1 cellular context compared by ENCODE assay signal in genomic region chr19:4911314-4911713, GRCh38.
A peak's percentile ranks its signal among the peaks of the same experiment; 100 is the strongest.
TF ChIP-seq lines count a peak whose summit lies in the region.

No MANE protein-coding gene starts in this region.

TF ChIP-seq in HepG2, 621 proteins besides CTCF, POLR2A, EP300 and RAD21:
- TF ChIP-seq ZBTB33 (CRISPR knock-in tag; IDR thresholded peaks at IDR 0.05) (no peak), BCL6 (CRISPR knock-in tag; IDR thresholded peaks at IDR 0.05) (no peak), SATB2 (CRISPR knock-in tag; IDR thresholded peaks at IDR 0.05) (no peak), ZMAT3 (CRISPR knock-in tag; conservative IDR thresholded peaks at IDR 0.05) (no peak), ZFP36L1 (CRISPR knock-in tag; IDR thresholded peaks at IDR 0.05) (no peak), ARID2 (CRISPR knock-in tag; IDR thresholded peaks at IDR 0.05; ENCODE audit: borderline replicate concordance) (no peak), ZNF121 (CRISPR knock-in tag; IDR thresholded peaks at IDR 0.05) (no peak), ELF1 (CRISPR knock-in tag; IDR thresholded peaks at IDR 0.05) (no peak), ZNF225 (CRISPR knock-in tag; IDR thresholded peaks at IDR 0.05) (no peak), ZSCAN21 (CRISPR knock-in tag; IDR thresholded peaks at IDR 0.05; ENCODE audit: borderline replicate concordance) (no peak), AGO1 (IDR thresholded peaks at IDR 0.05; ENCODE audit: low read depth, low read length, poor library complexity, severe bottlenecking) (no peak), ZFY (CRISPR knock-in tag; IDR thresholded peaks at IDR 0.05) (no peak), SP2 (CRISPR knock-in tag; IDR thresholded peaks at IDR 0.05) (no peak), CBX2 (IDR thresholded peaks at IDR 0.05; ENCODE audit: low read depth, low read length) (no peak), CBX2 (CRISPR knock-in tag; IDR thresholded peaks at IDR 0.05; ENCODE audit: low read depth) (no peak), GABPB1 (CRISPR knock-in tag; IDR thresholded peaks at IDR 0.05) (no peak), ARNT (IDR thresholded peaks at IDR 0.05) (no peak), ZNF790 (CRISPR knock-in tag; IDR thresholded peaks at IDR 0.05; ENCODE audit: borderline replicate concordance) (no peak), MAZ (IDR thresholded peaks at IDR 0.05; ENCODE audit: borderline replicate concordance, low read depth, low read length) (no peak), MAZ (CRISPR knock-in tag; IDR thresholded peaks at IDR 0.05; ENCODE audit: low read depth) (0 out of 2 replicates have a peak, but pooled peaks have one; percentile 5), ZNF629 (CRISPR knock-in tag; conservative IDR thresholded peaks at IDR 0.05) (no peak), SP140L (CRISPR knock-in tag; IDR thresholded peaks at IDR 0.05; ENCODE audit: borderline replicate concordance) (no peak), ZSCAN22 (CRISPR knock-in tag; IDR thresholded peaks at IDR 0.05) (no peak), ZNF20 (CRISPR knock-in tag; IDR thresholded peaks at IDR 0.05) (no peak), ZGPAT (CRISPR knock-in tag; IDR thresholded peaks at IDR 0.05) (no peak), KDM2A (CRISPR knock-in tag; IDR thresholded peaks at IDR 0.05; ENCODE audit: borderline replicate concordance, low read depth) (no peak), ZNF891 (CRISPR knock-in tag; IDR thresholded peaks at IDR 0.05) (no peak), NFATC3 (CRISPR knock-in tag; IDR thresholded peaks at IDR 0.05) (0 out of 2 replicates have a peak, but pooled peaks have one; percentile 50), NCOA5 (CRISPR knock-in tag; IDR thresholded peaks at IDR 0.05) (no peak), THAP9 (CRISPR knock-in tag; IDR thresholded peaks at IDR 0.05; ENCODE audit: borderline replicate concordance) (no peak), HOXA3 (CRISPR knock-in tag; IDR thresholded peaks at IDR 0.05) (no peak), ZBTB38 (CRISPR knock-in tag; IDR thresholded peaks at IDR 0.05) (0 out of 2 replicates have a peak, but pooled peaks have one; percentile 0), FOXO4 (CRISPR knock-in tag; conservative IDR thresholded peaks at IDR 0.05) (0 out of 2 replicates have a peak, but pooled peaks have one; percentile 46), KAT7 (CRISPR knock-in tag; IDR thresholded peaks at IDR 0.05; ENCODE audit: borderline replicate concordance) (no peak), ZNF282 (IDR thresholded peaks at IDR 0.05; ENCODE audit: partially characterized antibody) (no peak), FOXJ3 (CRISPR knock-in tag; IDR thresholded peaks at IDR 0.05; ENCODE audit: borderline replicate concordance) (no peak), PRPF4 (IDR thresholded peaks at IDR 0.05; ENCODE audit: low read depth, low read length, poor library complexity, severe bottlenecking) (peak; percentile 64), PRMT3 (CRISPR knock-in tag; IDR thresholded peaks at IDR 0.05; ENCODE audit: borderline replicate concordance, low read depth) (no peak), SALL2 (CRISPR knock-in tag; IDR thresholded peaks at IDR 0.05) (no peak)
